Comparison of ENCODE assay signal across 8 cellular contexts in genomic region chr3:48039487-48040190, GRCh38. TPM values are rescaled to one million over a fixed set of nuclear protein-coding genes. Genes with fewer than 3 reads are reported as not detected.
A peak's percentile ranks its signal among the peaks of the same experiment; 100 is the strongest.
DNase-seq lines count a peak whose midpoint lies in the region; ATAC-seq and TF ChIP-seq lines count a peak whose summit lies in the region.

No MANE protein-coding gene starts in this region.

- intact Hi-C loops in A673 (cut with micrococcal nuclease; ENCODE audit: unreplicated experiment), result no loop called here

- H3K4me1 ChIP-seq in A673 (ENCODE audit: insufficient read depth, low read length, poor library complexity, severe bottlenecking), result peaks cover 15% of the 10 kb centered on the region

- H3K27ac ChIP-seq in A673 (ENCODE audit: low read depth, low read length, poor library complexity, severe bottlenecking), result peak overlapping the region; percentile 37

- DNase-seq in A673 (ENCODE audit: low spot score) (peak; percentile 29), KBM-7 (peak; percentile 55), dermis microvascular lymphatic vessel endothelial cell (ENCODE audit: low read depth in 2 of 2) (peak; percentile 50 to 74), mesothelial cell of epicardium (ENCODE audit: low spot score in 2 of 2, unreplicated experiment in 2 of 2) (no peak), activated gamma-delta T cell (lab: John Stamatoyannopoulos, UW) (no peak), NCI-H1105 treated with DMSO at 0.1 percent for 48 hours (lab: John Stamatoyannopoulos, UW) (no peak), MG63 (no peak)

- H3K9me3 ChIP-seq in A673 (ENCODE audit: low read depth, low read length, poor library complexity, severe bottlenecking) (no peaks in the 10 kb centered on the region), MG63 (no peaks in the 10 kb centered on the region)

- BruUV-seq in A673 (replicated peaks; lab: Mats Ljungman, UMichigan), result no TSS peak

- H3K9me3 Mint-ChIP-seq in mesothelial cell of epicardium, result no peaks in the 10 kb centered on the region

- H3K27me3 Mint-ChIP-seq in mesothelial cell of epicardium (ENCODE audit: low read depth), result no peaks in the 10 kb centered on the region

- H3K4me3 Mint-ChIP-seq in mesothelial cell of epicardium, result no peak overlapping the region

- H3K36me3 ChIP-seq in A673 (ENCODE audit: insufficient read depth, low read length, poor library complexity, severe bottlenecking), result no peaks in the 10 kb centered on the region
- peaks cover 6% of the 10 kb centered on the region for H3K36me3 ChIP-seq in MG63

- TF ChIP-seq CTCF in A673 (conservative IDR thresholded peaks at IDR 0.05; ENCODE audit: low read depth, low read length), result no peak
- no peak for TF ChIP-seq CTCF in mesothelial cell of epicardium (IDR thresholded peaks at IDR 0.05; ENCODE audit: unreplicated experiment)

- H3K36me3 Mint-ChIP-seq in mesothelial cell of epicardium, result no peaks in the 10 kb centered on the region

- in situ Hi-C loops in KBM-7 (cut with MboI; ENCODE audit: low pct_unique_long_range_greater_than_20kb, low sequenced_read_pairs), result no loop called here

- CTCF ChIA-PET in A673 (lab: Charles Lee), result no interaction called here

- H3K27me3 ChIP-seq in A673 (replicated peaks; ENCODE audit: insufficient read depth, low read depth, low read length, poor library complexity) (no peaks in the 10 kb centered on the region), MG63 (no peaks in the 10 kb centered on the region)

- H3K4me1 Mint-ChIP-seq in mesothelial cell of epicardium, result peaks cover 29% of the 10 kb centered on the region

- H3K4me3 ChIP-seq in A673 (ENCODE audit: low read depth, low read length, poor library complexity, severe bottlenecking) (no peak overlapping the region), MG63 (no peak overlapping the region)

- POLR2A ChIA-PET in A673 (lab: Charles Lee; ENCODE audit: low non-redundant PET), result interaction anchor here (0.7 kb wide), 1 partner anchor 39 kb away, joined by 3 read pairs; no protein-coding TSS in a partner anchor

- ATAC-seq in HG02884 (IDR thresholded peaks at IDR 0.05; ENCODE audit: unreplicated experiment), result no peak

- H3K27ac Mint-ChIP-seq in mesothelial cell of epicardium, result peak overlapping the region; percentile 93

RNA-seq across cellular contexts. Expression of gene MAP4, which starts 23.4 kb away (rescaled TPM):
- total RNA-seq in A673 (2021) (105 and 110 TPM in 2 replicates), dermis microvascular lymphatic vessel endothelial cell (41.2 and 53.1 TPM in 2 replicates), mesothelial cell of epicardium (153 to 160 TPM (median 158 TPM) in 3 replicates)
- total RNA-seq in MG63 (2014; rRNA removed; shearing (Covaris generic); ENCODE audit: low replicate concordance), result 38.5 and 46.2 TPM in 2 replicates

Comparison
In these comparisons a context has a peak if more than half of its experiments do, and no peak if none do; other contexts are left out.
1. DNase-seq: peak in A673 (single experiment), KBM-7 (single experiment) and dermis microvascular lymphatic vessel endothelial cell (2 of 2); none in mesothelial cell of epicardium (0 of 2), activated gamma-delta T cell (single experiment), NCI-H1105 treated with DMSO at 0.1 percent for 48 hours (single experiment) and MG63 (single experiment).